In the genomic region with DNA sequence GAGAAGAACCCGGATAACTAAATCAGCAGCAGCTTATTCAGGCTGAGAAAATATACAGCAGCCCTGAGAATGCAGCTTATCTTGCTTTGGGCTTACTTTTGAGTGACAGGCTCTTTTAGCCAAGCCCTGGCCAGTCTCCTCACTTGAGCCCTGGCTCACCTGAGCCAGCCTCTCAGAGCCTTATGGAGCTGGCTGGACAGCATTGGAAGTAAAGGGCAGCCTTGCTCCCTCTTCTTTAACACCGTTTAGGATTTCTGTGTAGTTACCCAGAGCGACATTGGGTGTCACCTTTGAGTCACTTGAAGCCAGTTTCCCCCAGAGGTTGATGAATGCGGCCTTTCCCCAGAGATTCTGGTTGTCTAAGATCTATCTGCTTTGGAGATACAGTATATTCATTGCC, we compare ENCODE assay signal across 8 cellular contexts. TPM values are rescaled to one million over a fixed set of nuclear protein-coding genes. Genes with fewer than 3 reads are reported as not detected.
DNase-seq lines count a peak whose midpoint lies in the region; ATAC-seq and TF ChIP-seq lines count a peak whose summit lies in the region.

No MANE protein-coding gene starts in this region.

- H3K36me3 ChIP-seq in GM23248 (ENCODE audit: low read depth) (no peaks in the 10 kb centered on the region), cardiac muscle cell (no peaks in the 10 kb centered on the region)

- H3K79me2 ChIP-seq in GM23248 (ENCODE audit: insufficient read depth), result no peaks in the 10 kb centered on the region

- no peak overlapping the region for H3K27ac ChIP-seq in GM23248
- H3K27ac ChIP-seq in cardiac muscle cell, result no peak overlapping the region

- no peak overlapping the region for H3K4me2 ChIP-seq in GM23248 (ENCODE audit: unreplicated experiment)

- no peaks in the 10 kb centered on the region for H3K9me3 ChIP-seq in GM23248 (ENCODE audit: low read depth)
- no peaks in the 10 kb centered on the region for H3K9me3 ChIP-seq in cardiac muscle cell (ENCODE audit: low read depth)

- in situ Hi-C loops in GM23248 (cut with MboI), result no loop called here

- H3K9me2 ChIP-seq in GM23248 (ENCODE audit: insufficient read depth), result no peaks in the 10 kb centered on the region

- 6 to 8% methylated on average over 4 of the region's 4 CpGs for WGBS in GM23248 (ENCODE audit: low coverage in 1 of 2, low lambda C conversion rate in 2 of 2, missing lambda C conversion rate in 2 of 2), 2 experiments

- H3K4me1 ChIP-seq in GM23248 (ENCODE audit: insufficient read depth) (no peaks in the 10 kb centered on the region), cardiac muscle cell (ENCODE audit: low read depth) (no peaks in the 10 kb centered on the region)

- no peak for ATAC-seq in GM18511 (IDR thresholded peaks at IDR 0.05; ENCODE audit: unreplicated experiment)

- H3F3A ChIP-seq in GM23248 (ENCODE audit: insufficient read depth), result no peaks in the 10 kb centered on the region

- H3K4me3 ChIP-seq in GM23248, result no peak overlapping the region
- H3K4me3 ChIP-seq in WI38 (ENCODE audit: low read depth, low read length), result no peak overlapping the region
- no peak overlapping the region for H3K4me3 ChIP-seq in cardiac muscle cell
- H3K4me3 ChIP-seq in retinal pigment epithelial cell (ENCODE audit: low read length), result no peak overlapping the region

- H3K27me3 ChIP-seq in GM23248 (replicated peaks; ENCODE audit: insufficient read depth) (no peaks in the 10 kb centered on the region), cardiac muscle cell (no peaks in the 10 kb centered on the region)

- H4K20me1 ChIP-seq in GM23248 (ENCODE audit: insufficient read depth), result no peaks in the 10 kb centered on the region

- H3K9ac ChIP-seq in GM23248, result no peak overlapping the region

- peak; percentile 68 for DNase-seq in ELR (ENCODE audit: low read depth)
- DNase-seq in GM23248, result peak; percentile 71
- DNase-seq in NCI-H2107 (lab: John Stamatoyannopoulos, UW), result peak; percentile 12
- DNase-seq in cardiac muscle cell (ENCODE audit: low read depth in 1 of 2, low spot score in 1 of 2), result peak; percentile 46 to 77
- no peak for DNase-seq in retinal pigment epithelial cell (ENCODE audit: low read depth)
- no peak for DNase-seq in NCI-H1048 (lab: John Stamatoyannopoulos, UW)

- no peak overlapping the region for H2AFZ ChIP-seq in GM23248

- peak; percentile 45 for TF ChIP-seq CTCF in WI38 (IDR thresholded peaks at IDR 0.05; ENCODE audit: low read depth, low read length)
- TF ChIP-seq CTCF in cardiac muscle cell (IDR thresholded peaks at IDR 0.05; ENCODE audit: low read depth, low read length), result peak; percentile 46
- TF ChIP-seq CTCF in retinal pigment epithelial cell (conservative IDR thresholded peaks at IDR 0.05; ENCODE audit: low read depth, low read length), result peak; percentile 56

RNA-seq across cellular contexts. Expression of gene NPIPB2, which starts 7.7 kb away (rescaled TPM):
- total RNA-seq in GM23248 (2014; rRNA removed; shearing (Covaris generic)), result 0.65 TPM in 1 of 2 replicates, not detected in the other
- polyA plus RNA-seq in GM23248 (2016; fragmentation: Nextera tagmentation; extraction: Ambion mirVana) (1.9 and 2.0 TPM in 2 replicates), cardiac muscle cell (11.3 and 13.0 TPM in 2 replicates)
- 3.5 and 4.8 TPM in 2 replicates for total RNA-seq in cardiac muscle cell

RNA-seq across cellular contexts. Expression of gene TNFRSF17, which starts 15.5 kb away (rescaled TPM):
- total RNA-seq in GM23248 (2014; rRNA removed; shearing (Covaris generic)), result not detected in 2 replicates
- polyA plus RNA-seq in GM23248 (2016; fragmentation: Nextera tagmentation; extraction: Ambion mirVana), result not detected in 2 replicates
- total RNA-seq in cardiac muscle cell, result not detected in 2 replicates
- polyA plus RNA-seq in cardiac muscle cell, result 0.55 TPM in 1 of 2 replicates, not detected in the other

RNA-seq across cellular contexts. Expression of gene SNX29, which starts 27.0 kb away (rescaled TPM):
- 14.5 and 16.4 TPM in 2 replicates for total RNA-seq in GM23248 (2014; rRNA removed; shearing (Covaris generic))
- 20.4 and 23.5 TPM in 2 replicates for polyA plus RNA-seq in GM23248 (2016; fragmentation: Nextera tagmentation; extraction: Ambion mirVana)
- 5.7 and 7.2 TPM in 2 replicates for total RNA-seq in cardiac muscle cell
- polyA plus RNA-seq in cardiac muscle cell, result 7.7 and 18.7 TPM in 2 replicates

RNA-seq across cellular contexts. Expression of gene GSPT1, which starts 33.8 kb away (rescaled TPM):
- total RNA-seq in GM23248 (2014; rRNA removed; shearing (Covaris generic)), result 72.8 and 78.7 TPM in 2 replicates
- 108 and 112 TPM in 2 replicates for polyA plus RNA-seq in GM23248 (2016; fragmentation: Nextera tagmentation; extraction: Ambion mirVana)
- total RNA-seq in cardiac muscle cell, result 42.1 and 64.6 TPM in 2 replicates
- 101 and 163 TPM in 2 replicates for polyA plus RNA-seq in cardiac muscle cell

Comparison
In these comparisons a context has a peak if more than half of its experiments do, and no peak if none do; other contexts are left out.
1. DNase-seq: peak in ELR (single experiment), GM23248 (single experiment), NCI-H2107 (single experiment) and cardiac muscle cell (2 of 2); none in retinal pigment epithelial cell (single experiment) and NCI-H1048 (single experiment).
2. Peak in every context shown above with its lines, with median percentiles within 50 percentile points of each other: CTCF ChIP-seq.